In genomic region chr2:59182249-59182648, GRCh38 we compare ENCODE assay signal across 8 cellular contexts.
A peak's percentile ranks its signal among the peaks of the same experiment; 100 is the strongest.
DNase-seq lines count a peak whose midpoint lies in the region; ATAC-seq lines count a peak whose summit lies in the region.

No MANE protein-coding gene starts in this region.

- DNase-seq in CMK (ENCODE audit: low read depth) (peak; percentile 7), OCI-M1 (lab: John Stamatoyannopoulos, UW) (peak; percentile 61), head of caudate nucleus (peak in 33 of 42 donors; percentile 1 to 75 (median 28)), hepatic stellate cell (ENCODE audit: low spot score) (no peak)
- DNase-seq in stimulated activated naive CD4-positive, alpha-beta T cell treated with Interleukin-2 at 50 U/mL for 16 hours (lab: John Stamatoyannopoulos, UW) = no peak
- DNase-seq in CD4-positive, alpha-beta memory T cell = no peak

- ATAC-seq in GM21619 (IDR thresholded peaks at IDR 0.05; ENCODE audit: unreplicated experiment) (peak; percentile 72), HG03565 (IDR thresholded peaks at IDR 0.05; ENCODE audit: unreplicated experiment) (no peak)

- intact Hi-C loops in head of caudate nucleus (cut with DNase I) = no loop called here
- intact Hi-C loops in CD4-positive, alpha-beta memory T cell (cut with micrococcal nuclease) = no loop called here

- no peak overlapping the region for H3K27ac ChIP-seq in CD4-positive, alpha-beta memory T cell (ENCODE audit: low read depth, low read length)

- H3K36me3 Mint-ChIP-seq in CD4-positive, alpha-beta memory T cell = no peaks in the 10 kb centered on the region

- H3K27ac Mint-ChIP-seq in CD4-positive, alpha-beta memory T cell = no peak overlapping the region

- peaks cover 0 to 4% (median under 1%) of the 10 kb centered on the region in 8 donors for H3K9me3 Mint-ChIP-seq in CD4-positive, alpha-beta memory T cell

- no peaks in the 10 kb centered on the region for H3K27me3 ChIP-seq in CD4-positive, alpha-beta memory T cell (ENCODE audit: insufficient read depth, low read length)

- H3K4me1 Mint-ChIP-seq in CD4-positive, alpha-beta memory T cell = no peaks in the 10 kb centered on the region

- POLR2A ChIA-PET in CD4-positive, alpha-beta memory T cell (lab: Charles Lee; ENCODE audit: partially characterized antibody) = no interaction called here

- H3K4me3 Mint-ChIP-seq in CD4-positive, alpha-beta memory T cell = no peak overlapping the region

- no peaks in the 10 kb centered on the region for H3K4me1 ChIP-seq in CD4-positive, alpha-beta memory T cell (ENCODE audit: insufficient read depth, low read length)

- no peaks in the 10 kb centered on the region for H3K9me3 ChIP-seq in CD4-positive, alpha-beta memory T cell (ENCODE audit: control insufficient read depth in 1 of 2, low read length in 2 of 2)

- no peaks in the 10 kb centered on the region for H3K36me3 ChIP-seq in CD4-positive, alpha-beta memory T cell (ENCODE audit: insufficient read depth, low read length)

- no peaks in the 10 kb centered on the region for H3K27me3 Mint-ChIP-seq in CD4-positive, alpha-beta memory T cell

- CTCF ChIA-PET in CD4-positive, alpha-beta memory T cell (lab: Charles Lee; ENCODE audit: partially characterized antibody) = no interaction called here

- H3K4me3 ChIP-seq in CD4-positive, alpha-beta memory T cell (ENCODE audit: low read length in 2 of 2) = no peak overlapping the region

Comparison
In these comparisons a context has a peak if more than half of its experiments do, and no peak if none do; other contexts are left out.
1. DNase-seq: peak in CMK (single experiment), OCI-M1 (single experiment) and head of caudate nucleus (33 of 42); none in stimulated activated naive CD4-positive, alpha-beta T cell treated with Interleukin-2 at 50 U/mL for 16 hours (single experiment), hepatic stellate cell (single experiment) and CD4-positive, alpha-beta memory T cell (0 of 5).